ENCODE assay signal across 21 cellular contexts in the genomic region with DNA sequence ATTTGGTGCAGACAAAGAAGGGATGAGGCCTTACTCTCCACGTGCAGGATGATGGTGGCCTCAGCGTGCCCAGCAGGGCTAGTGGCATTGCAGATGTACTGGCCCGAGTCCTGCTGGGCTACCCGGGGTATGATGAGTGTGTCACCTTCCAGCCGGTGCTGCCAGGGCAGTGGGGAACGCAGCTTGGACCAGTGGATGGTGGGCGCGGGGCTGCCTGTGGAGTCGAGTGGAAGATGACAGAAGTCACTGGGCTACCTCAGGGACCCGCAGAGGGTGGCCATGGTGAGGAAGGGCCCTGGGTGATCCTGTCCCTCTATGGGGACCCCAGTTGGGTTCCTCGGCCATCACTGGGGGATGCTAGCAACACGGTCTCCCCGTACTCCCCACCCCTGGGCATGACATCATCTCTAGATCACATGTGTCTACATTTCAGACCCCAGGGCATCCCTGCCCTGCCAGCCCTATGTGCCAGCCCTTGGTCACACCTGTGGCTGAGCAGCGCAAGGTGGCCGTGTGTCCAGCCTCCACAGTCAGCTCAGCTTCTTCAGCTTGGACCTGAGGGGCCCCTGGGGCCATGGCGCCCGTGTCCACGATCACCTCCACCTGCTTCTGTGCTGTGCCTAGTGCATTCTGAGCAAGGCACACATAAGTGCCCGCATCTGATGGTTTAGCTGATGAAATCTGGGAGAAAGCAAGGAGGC. TPM values are rescaled to one million over a fixed set of nuclear protein-coding genes. Genes with fewer than 3 reads are reported as not detected.
A peak's percentile ranks its signal among the peaks of the same experiment; 100 is the strongest.
DNase-seq lines count a peak whose midpoint lies in the region; ATAC-seq, FAIRE-seq and TF ChIP-seq lines count a peak whose summit lies in the region.
"Had no signal": no experiment of that assay in that cellular context is flagged by ENCODE, and none has a peak within 500 bp of the region (broad histone marks: within the 10 kb centered on the region; RNA-seq: fewer than 3 reads in every experiment).

No MANE protein-coding gene starts in this region.

- H3K36me3 ChIP-seq in bronchial epithelial cell (ENCODE audit: control insufficient read depth, insufficient read depth, low read length) (peaks cover 65% of the 10 kb centered on the region), trophoblast cell (ENCODE audit: control insufficient read depth in 1 of 2, insufficient read depth in 2 of 2, low read length in 2 of 2) (peaks cover 92% of the 10 kb centered on the region in 2 experiments), PC-9 (ENCODE audit: low read depth) (no peaks in the 10 kb centered on the region)

- H3K4ac ChIP-seq in trophoblast cell (ENCODE audit: low read depth, low read length): no peak overlapping the region

- H3K4me2 ChIP-seq in trophoblast cell (ENCODE audit: low read length) (no peak overlapping the region), PC-9 (no peak overlapping the region)
- H3K4me2 ChIP-seq: BLaER1 had no signal

- H4K12ac ChIP-seq in trophoblast cell (ENCODE audit: low read depth, low read length): no peak overlapping the region

- DNase-seq in Right ventricle myocardium superior (peak; percentile 31), left cardiac atrium (no peak), bronchial epithelial cell (ENCODE audit: low read depth) (no peak), left lobe of liver (ENCODE audit: low spot score) (peak; percentile 43), trophoblast cell (peak in 1 of 2 donors; percentile 37), PC-9 (no peak)
- DNase-seq in activated T-helper 1 cell treated with anti-CD3 and anti-CD28 coated beads, Interleukin-12 subunit alpha, Interleukin-12 subunit beta, Interleukin-2, Interleukin-4 antibody, amounts not matched to agents 30 ng/mL and 10 ng/mL and 1 ng/mL, durations not matched to agents 14 hours and 24 hours and 36 hours (ENCODE audit: low spot score): no peak
- DNase-seq: 8988T; CD4-positive, alpha-beta memory T cell; DMS153; DMS79; GDM1; H9 had no signal

- H3K4me3 ChIP-seq in bronchial epithelial cell (ENCODE audit: low read depth, low read length): no peak overlapping the region
- H3K4me3 ChIP-seq in trophoblast cell (ENCODE audit: low read depth, low read length): peak overlapping the region; percentile 15
- H3K4me3 ChIP-seq in PC-9: no peak overlapping the region
- H3K4me3 ChIP-seq: BLaER1 had no signal

- peak; percentile 47 for FAIRE-seq in bronchial epithelial cell (lab: Jason Lieb, UNC)
- FAIRE-seq: GM12892, GM18507, H1 had no signal

- H2AFZ ChIP-seq in trophoblast cell (ENCODE audit: insufficient read depth, low read length, poor library complexity): no peak overlapping the region
- H2AFZ ChIP-seq in PC-9: no peak overlapping the region

- H4K91ac ChIP-seq in trophoblast cell (ENCODE audit: low read depth, low read length): no peak overlapping the region

- H4K20me1 ChIP-seq in PC-9 (ENCODE audit: insufficient read depth): no peaks in the 10 kb centered on the region
- H4K20me1 ChIP-seq: BLaER1 had no signal

- no peaks in the 10 kb centered on the region for H3K27me3 Mint-ChIP-seq in activated T-helper 1 cell treated with anti-CD3 and anti-CD28 coated beads, Interleukin-12 subunit alpha, Interleukin-12 subunit beta, Interleukin-2, Interleukin-4 antibody, amounts not matched to agents 30 ng/mL and 10 ng/mL and 1 ng/mL, durations not matched to agents 14 hours and 24 hours and 36 hours (ENCODE audit: insufficient read depth)
- H3K27me3 Mint-ChIP-seq in activated T-helper 17 cell treated with anti-CD3 and anti-CD28 coated beads, Interleukin-2, amount 50 U/mL, for 72 hours: no peaks in the 10 kb centered on the region
- H3K27me3 Mint-ChIP-seq: CD4-positive, alpha-beta memory T cell had no signal

- intact Hi-C loops in Right ventricle myocardium superior (cut with DNase I): no loop called here
- intact Hi-C loops in left cardiac atrium (cut with DNase I): no loop called here
- intact Hi-C loops in activated T-helper 1 cell treated with anti-CD3 and anti-CD28 coated beads, Interleukin-12 subunit alpha, Interleukin-12 subunit beta, Interleukin-2, Interleukin-4 antibody, amounts not matched to agents 30 ng/mL and 10 ng/mL and 1 ng/mL, durations not matched to agents 14 hours and 24 hours and 36 hours (cut with micrococcal nuclease): no loop called here
- intact Hi-C loops in PC-9 (cut with micrococcal nuclease; ENCODE audit: unreplicated experiment): no loop called here

- H3K27me3 ChIP-seq in bronchial epithelial cell (ENCODE audit: control insufficient read depth, insufficient read depth, low read length) (no peaks in the 10 kb centered on the region), trophoblast cell (ENCODE audit: insufficient read depth, low read length) (no peaks in the 10 kb centered on the region), PC-9 (ENCODE audit: insufficient read depth, low read depth) (no peaks in the 10 kb centered on the region)
- H3K27me3 ChIP-seq: BLaER1 had no signal

- H3K9ac ChIP-seq in trophoblast cell (ENCODE audit: low read length): no peak overlapping the region
- H3K9ac ChIP-seq: BLaER1 had no signal

- BruUV-seq in PC-9 (replicated peaks; lab: Mats Ljungman, UMichigan): no TSS peak

- no peak overlapping the region for H3K27ac Mint-ChIP-seq in activated T-helper 1 cell treated with anti-CD3 and anti-CD28 coated beads, Interleukin-12 subunit alpha, Interleukin-12 subunit beta, Interleukin-2, Interleukin-4 antibody, amounts not matched to agents 30 ng/mL and 10 ng/mL and 1 ng/mL, durations not matched to agents 14 hours and 24 hours and 36 hours
- H3K27ac Mint-ChIP-seq in activated T-helper 17 cell treated with anti-CD3 and anti-CD28 coated beads, Interleukin-2, amount 50 U/mL, for 72 hours: no peak overlapping the region
- H3K27ac Mint-ChIP-seq: CD4-positive, alpha-beta memory T cell had no signal

- H3K36me3 Mint-ChIP-seq in activated T-helper 1 cell treated with anti-CD3 and anti-CD28 coated beads, Interleukin-12 subunit alpha, Interleukin-12 subunit beta, Interleukin-2, Interleukin-4 antibody, amounts not matched to agents 30 ng/mL and 10 ng/mL and 1 ng/mL, durations not matched to agents 14 hours and 24 hours and 36 hours (ENCODE audit: low read depth): peaks cover 5% of the 10 kb centered on the region
- peaks cover 4% of the 10 kb centered on the region for H3K36me3 Mint-ChIP-seq in activated T-helper 17 cell treated with anti-CD3 and anti-CD28 coated beads, Interleukin-2, amount 50 U/mL, for 72 hours (ENCODE audit: low read depth)

- no peaks in the 10 kb centered on the region for H3K4me1 Mint-ChIP-seq in activated T-helper 1 cell treated with anti-CD3 and anti-CD28 coated beads, Interleukin-12 subunit alpha, Interleukin-12 subunit beta, Interleukin-2, Interleukin-4 antibody, amounts not matched to agents 30 ng/mL and 10 ng/mL and 1 ng/mL, durations not matched to agents 14 hours and 24 hours and 36 hours (ENCODE audit: low read depth)
- no peaks in the 10 kb centered on the region for H3K4me1 Mint-ChIP-seq in activated T-helper 17 cell treated with anti-CD3 and anti-CD28 coated beads, Interleukin-2, amount 50 U/mL, for 72 hours
- H3K4me1 Mint-ChIP-seq: CD14-positive monocyte; CD4-positive, alpha-beta memory T cell; H9 had no signal

- no peak overlapping the region for H3K14ac ChIP-seq in trophoblast cell (ENCODE audit: low read length)

- no peak overlapping the region for H2AK5ac ChIP-seq in trophoblast cell (ENCODE audit: low read length)

- H2BK12ac ChIP-seq in trophoblast cell (ENCODE audit: low read length): no peak overlapping the region

- H3K79me2 ChIP-seq in trophoblast cell (ENCODE audit: control insufficient read depth, insufficient read depth, low read length, poor library complexity) (no peaks in the 10 kb centered on the region), PC-9 (ENCODE audit: low read depth) (no peaks in the 10 kb centered on the region)

- peaks cover 8% of the 10 kb centered on the region for H3K9me3 Mint-ChIP-seq in activated T-helper 1 cell treated with anti-CD3 and anti-CD28 coated beads, Interleukin-12 subunit alpha, Interleukin-12 subunit beta, Interleukin-2, Interleukin-4 antibody, amounts not matched to agents 30 ng/mL and 10 ng/mL and 1 ng/mL, durations not matched to agents 14 hours and 24 hours and 36 hours
- H3K9me3 Mint-ChIP-seq in activated T-helper 17 cell treated with anti-CD3 and anti-CD28 coated beads, Interleukin-2, amount 50 U/mL, for 72 hours: no peaks in the 10 kb centered on the region

- no peak overlapping the region for H3K18ac ChIP-seq in trophoblast cell (ENCODE audit: low read length)

- no peak overlapping the region for H2BK5ac ChIP-seq in trophoblast cell (ENCODE audit: low read depth, low read length, poor library complexity)

- ATAC-seq in Right ventricle myocardium superior (ENCODE audit: poor library complexity) (no peak), left cardiac atrium (no peak), left lobe of liver (no peak)
- no peak for ATAC-seq in activated T-helper 17 cell treated with anti-CD3 and anti-CD28 coated beads, Interleukin-2, amount 50 U/mL, for 72 hours (replicated peaks)

- TF ChIP-seq CTCF in bronchial epithelial cell (IDR thresholded peaks at IDR 0.05; ENCODE audit: insufficient read depth, low read length, severe bottlenecking) (no peak), PC-9 (conservative IDR thresholded peaks at IDR 0.05) (no peak)

- no peak overlapping the region for H2BK120ac ChIP-seq in trophoblast cell (ENCODE audit: insufficient read depth, low read length, poor library complexity)

- WGBS in trophoblast cell (ENCODE audit: extremely low coverage, insufficient coverage, insufficient read length): no CpG with 5 or more reads among the region's 19 CpGs

- POLR2A ChIA-PET in PC-9 (lab: Charles Lee; ENCODE audit: unreplicated experiment): no interaction called here

- H3K4me1 ChIP-seq in trophoblast cell (ENCODE audit: control insufficient read depth in 1 of 2, insufficient read depth in 2 of 2, low read length in 2 of 2): no peaks in the 10 kb centered on the region
- H3K4me1 ChIP-seq in PC-9 (replicated peaks; ENCODE audit: insufficient read depth): no peaks in the 10 kb centered on the region
- H3K4me1 ChIP-seq: BLaER1 had no signal

- no peaks in the 10 kb centered on the region for H3K9me2 ChIP-seq in PC-9 (ENCODE audit: insufficient read depth)

- H3K79me1 ChIP-seq in trophoblast cell (ENCODE audit: low read length): no peaks in the 10 kb centered on the region

- H3K9me3 ChIP-seq in trophoblast cell (ENCODE audit: insufficient read depth, low read depth, low read length): peaks cover 12% of the 10 kb centered on the region
- no peaks in the 10 kb centered on the region for H3K9me3 ChIP-seq in PC-9 (ENCODE audit: insufficient read depth, low read depth)

- H3K27ac ChIP-seq in trophoblast cell (ENCODE audit: low read depth, low read length) (no peak overlapping the region), PC-9 (no peak overlapping the region)
- H3K27ac ChIP-seq: BLaER1 had no signal

- no peaks in the 10 kb centered on the region for H3F3A ChIP-seq in PC-9 (ENCODE audit: insufficient read depth, low read depth)

- no peak overlapping the region for H3K23ac ChIP-seq in trophoblast cell (ENCODE audit: low read length)

- no peak overlapping the region for H4K8ac ChIP-seq in trophoblast cell (ENCODE audit: low read depth, low read length)

- H3K4me3 Mint-ChIP-seq in activated T-helper 1 cell treated with anti-CD3 and anti-CD28 coated beads, Interleukin-12 subunit alpha, Interleukin-12 subunit beta, Interleukin-2, Interleukin-4 antibody, amounts not matched to agents 30 ng/mL and 10 ng/mL and 1 ng/mL, durations not matched to agents 14 hours and 24 hours and 36 hours: no peak overlapping the region
- H3K4me3 Mint-ChIP-seq in activated T-helper 17 cell treated with anti-CD3 and anti-CD28 coated beads, Interleukin-2, amount 50 U/mL, for 72 hours: no peak overlapping the region
- H3K4me3 Mint-ChIP-seq: CD14-positive monocyte; CD4-positive, alpha-beta memory T cell; H9 had no signal

- CTCF ChIA-PET in PC-9 (lab: Charles Lee): no interaction called here

RNA-seq across cellular contexts. Expression of gene LDLRAD2, which starts 27.4 kb away (rescaled TPM):
- total RNA-seq in Right ventricle myocardium superior (not detected), left cardiac atrium (under 1 TPM in 1 of 2 donors, not detected in 1; 0.16 TPM), bronchial epithelial cell (under 0.01 TPM in 1 of 2 replicates, not detected in the other), left lobe of liver (not detected), PC-9 (2021) (not detected in 2 replicates)
- polyA plus RNA-seq in trophoblast cell (2013): 0.08 and 0.10 TPM in 2 replicates
- not detected in 2 replicates for total RNA-seq in activated T-helper 1 cell treated with anti-CD3 and anti-CD28 coated beads, Interleukin-12 subunit alpha, Interleukin-12 subunit beta, Interleukin-2, Interleukin-4 antibody, amounts not matched to agents 30 ng/mL and 10 ng/mL and 1 ng/mL, durations not matched to agents 14 hours and 24 hours and 36 hours
- total RNA-seq in activated T-helper 17 cell treated with anti-CD3 and anti-CD28 coated beads, Interleukin-2, amount 50 U/mL, for 72 hours: not detected
- total RNA-seq: A673; CD4-positive, alpha-beta memory T cell; Daoy had no signal
- polyA plus RNA-seq: CD14-positive monocyte; CD4-positive, alpha-beta memory T cell had no signal

RNA-seq across cellular contexts. Expression of gene USP48, which starts 56.5 kb away (rescaled TPM):
- total RNA-seq in Right ventricle myocardium superior (41.8 TPM), left cardiac atrium (10 to 100 TPM; 41.1 to 41.3 TPM), bronchial epithelial cell (23.4 and 29.6 TPM in 2 replicates), left lobe of liver (22.7 TPM), PC-9 (2021) (63.1 and 63.5 TPM in 2 replicates)
- polyA plus RNA-seq in trophoblast cell (2013): 37.7 and 38.4 TPM in 2 replicates
- total RNA-seq in activated T-helper 1 cell treated with anti-CD3 and anti-CD28 coated beads, Interleukin-12 subunit alpha, Interleukin-12 subunit beta, Interleukin-2, Interleukin-4 antibody, amounts not matched to agents 30 ng/mL and 10 ng/mL and 1 ng/mL, durations not matched to agents 14 hours and 24 hours and 36 hours: 88.7 and 97.1 TPM in 2 replicates
- 100 to 1,000 TPM; 107 to 209 TPM for total RNA-seq in activated T-helper 17 cell treated with anti-CD3 and anti-CD28 coated beads, Interleukin-2, amount 50 U/mL, for 72 hours

Comparison
In these comparisons a context has a peak if more than half of its experiments do, and no peak if none do; other contexts are left out.
1. DNase-seq: peak in Right ventricle myocardium superior (single experiment) and left lobe of liver (single experiment); none in left cardiac atrium (single experiment), bronchial epithelial cell (single experiment), activated T-helper 1 cell treated with anti-CD3 and anti-CD28 coated beads, Interleukin-12 subunit alpha, Interleukin-12 subunit beta, Interleukin-2, Interleukin-4 antibody, amounts not matched to agents 30 ng/mL and 10 ng/mL and 1 ng/mL, durations not matched to agents 14 hours and 24 hours and 36 hours (single experiment) and PC-9 (0 of 2).